9 cellular contexts compared by ENCODE assay signal in the genomic region with DNA sequence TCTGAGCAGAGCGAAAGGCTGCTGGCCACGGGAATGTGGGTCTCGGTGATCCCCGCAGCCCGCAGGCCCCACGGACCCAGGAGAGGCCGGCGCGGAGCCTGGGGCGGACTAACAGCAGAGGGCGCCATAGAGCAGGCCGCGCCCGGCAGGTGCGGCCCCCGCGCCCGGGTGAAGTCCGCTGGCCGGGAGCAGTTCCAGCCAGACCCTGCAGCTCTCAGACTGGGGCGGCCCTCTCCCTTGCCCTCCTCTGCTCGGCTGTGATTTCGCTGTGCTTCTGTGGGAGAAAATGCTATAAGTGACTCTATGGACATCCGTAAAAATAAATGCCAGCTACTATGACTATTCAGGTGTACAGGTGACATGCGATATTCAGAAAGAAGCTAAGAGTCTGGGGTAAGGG. TPM values are rescaled to one million over a fixed set of nuclear protein-coding genes. Genes with fewer than 3 reads are reported as not detected.
DNase-seq lines count a peak whose midpoint lies in the region; ATAC-seq and TF ChIP-seq lines count a peak whose summit lies in the region.
"Had no signal": no experiment of that assay in that cellular context is flagged by ENCODE, and none has a peak within 500 bp of the region (broad histone marks: within the 10 kb centered on the region; RNA-seq: fewer than 3 reads in every experiment).

No MANE protein-coding gene starts in this region.

- no peaks in the 10 kb centered on the region for H3K27me3 ChIP-seq in Loucy (ENCODE audit: insufficient read depth, low read length, poor library complexity, severe bottlenecking)
- H3K27me3 ChIP-seq in lower lobe of right lung (ENCODE audit: low read depth) = peaks cover 57% of the 10 kb centered on the region

- intact Hi-C loops in lower lobe of right lung (cut with DNase I) = loop anchor here (5.0 kb wide), 1 partner anchor 157 kb away; a partner anchor contains a TSS

- H3K4me3 ChIP-seq in AG04449 (ENCODE audit: low read depth, low read length) = peak overlapping the region; percentile 8; the same call in 1 of the 2 replicates
- H3K4me3 ChIP-seq in Loucy (ENCODE audit: low read length, poor library complexity, severe bottlenecking) = peak overlapping the region; percentile 52
- peak overlapping the region; percentile 29 for H3K4me3 ChIP-seq in lower lobe of right lung

- H3K4me1 ChIP-seq in Loucy (ENCODE audit: insufficient read depth, low read length, poor library complexity, severe bottlenecking) (no peaks in the 10 kb centered on the region), lower lobe of right lung (peaks cover 16% of the 10 kb centered on the region)

- H3K36me3 ChIP-seq in Loucy (ENCODE audit: insufficient read depth, low read length) (no peaks in the 10 kb centered on the region), lower lobe of right lung (no peaks in the 10 kb centered on the region)

- no peaks in the 10 kb centered on the region for H4K20me1 ChIP-seq in Loucy (ENCODE audit: insufficient read depth, low read length, poor library complexity, severe bottlenecking)

- DNase-seq in AG04449 (ENCODE audit: low read depth, low spot score) (no peak), cerebellar cortex (ENCODE audit: low spot score) (peak; percentile 21), lower lobe of right lung (peak; percentile 71), mesenteric fat pad (ENCODE audit: low spot score) (no peak)
- DNase-seq in activated CD4-positive, CD25-positive, alpha-beta regulatory T cell treated with anti-CD3 and anti-CD28 coated beads, Interleukin-2, amount 50 U/mL, for 72 hours = peak; percentile 77
- DNase-seq in stimulated activated CD8-positive, alpha-beta memory T cell treated with anti-CD3 and anti-CD28 coated beads, Interleukin-15, amount 100 ng/mL, for 1 hour (ENCODE audit: low read depth) = peak; percentile 20

- POLR2A ChIA-PET in AG04449 (lab: Yijun Ruan, JAX) = no interaction called here

- TF ChIP-seq CTCF in AG04449 (IDR thresholded peaks at IDR 0.05; ENCODE audit: insufficient read depth, low read length, missing control alignments) (peak; percentile 92), Loucy (conservative IDR thresholded peaks at IDR 0.05; ENCODE audit: low read length) (peak; percentile 85), lower lobe of right lung (IDR thresholded peaks at IDR 0.05) (peak; percentile 92)

- no peak overlapping the region for H3K9ac ChIP-seq in Loucy (ENCODE audit: low read depth, low read length, poor library complexity, severe bottlenecking)

- no peaks in the 10 kb centered on the region for H3K9me2 ChIP-seq in Loucy (replicated peaks; ENCODE audit: low read depth, low read length)

- no peak overlapping the region for H3K27ac ChIP-seq in lower lobe of right lung

- H3K79me2 ChIP-seq in Loucy (ENCODE audit: insufficient read depth, low read length) = no peaks in the 10 kb centered on the region

- H3K9me3 ChIP-seq in Loucy (ENCODE audit: insufficient read depth, low read depth, low read length) (no peaks in the 10 kb centered on the region), lower lobe of right lung (no peaks in the 10 kb centered on the region)

- H2AFZ ChIP-seq in Loucy (ENCODE audit: low read length) = peak overlapping the region; percentile 80

- CTCF ChIA-PET in AG04449 (lab: Yijun Ruan, JAX) = interaction anchor here (0.6 to 11.6 kb wide), 46 partner anchors 7 to 1405 kb away, joined by 3 to 335 read pairs (median 4); a partner anchor contains a TSS

- H3K4me2 ChIP-seq in Loucy (ENCODE audit: low read depth, low read length, poor library complexity, severe bottlenecking) = peak overlapping the region; percentile 68

- peak; percentile 63 for ATAC-seq in GM18909 (IDR thresholded peaks at IDR 0.05; ENCODE audit: poor library complexity, unreplicated experiment)
- ATAC-seq in lower lobe of right lung = peak; percentile 84 to 94

- H3F3A ChIP-seq in Loucy (ENCODE audit: low read depth) = no peaks in the 10 kb centered on the region

RNA-seq across cellular contexts. Expression of a gene that starts 37.7 kb away (rescaled TPM):
- total RNA-seq in lower lobe of right lung (not detected), mesenteric fat pad (not detected)
- total RNA-seq: mononuclear cell had no signal

Comparison
In these comparisons a context has a peak if more than half of its experiments do, and no peak if none do; other contexts are left out.
1. DNase-seq: peak in activated CD4-positive, CD25-positive, alpha-beta regulatory T cell treated with anti-CD3 and anti-CD28 coated beads, Interleukin-2, amount 50 U/mL, for 72 hours (single experiment), cerebellar cortex (single experiment), lower lobe of right lung (single experiment) and stimulated activated CD8-positive, alpha-beta memory T cell treated with anti-CD3 and anti-CD28 coated beads, Interleukin-15, amount 100 ng/mL, for 1 hour (single experiment); none in AG04449 (single experiment) and mesenteric fat pad (single experiment).
2. Peak in every context shown above with its lines, with median percentiles within 50 percentile points of each other: H3K4me3 ChIP-seq and CTCF ChIP-seq.